Comparison of ENCODE assay signal across 8 cellular contexts in the genomic region with DNA sequence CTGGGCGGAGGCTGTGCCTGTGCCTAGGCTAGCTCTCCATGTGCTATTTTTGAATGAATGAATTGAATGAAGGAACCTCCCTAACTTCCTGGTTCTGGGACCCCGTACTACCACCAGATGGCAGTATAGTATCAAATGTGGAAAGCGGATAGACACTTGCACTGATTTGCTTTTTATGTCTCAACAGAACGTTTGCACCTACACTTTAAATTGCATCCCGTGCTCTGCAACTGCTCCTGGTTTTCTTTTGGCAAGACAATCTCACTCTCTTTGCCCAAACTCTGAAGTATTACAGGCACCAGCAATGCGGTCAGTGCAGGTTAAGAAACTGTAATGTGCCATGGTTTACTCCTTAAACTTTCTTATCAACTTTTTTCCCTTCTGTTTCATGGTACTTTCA. TPM values are rescaled to one million over a fixed set of nuclear protein-coding genes. Genes with fewer than 3 reads are reported as not detected.
DNase-seq lines count a peak whose midpoint lies in the region; ATAC-seq, FAIRE-seq and TF ChIP-seq lines count a peak whose summit lies in the region.

No MANE protein-coding gene starts in this region.

- FAIRE-seq in GM12878 (lab: Jason Lieb, UNC) = peak; percentile 75

- H3K4me1 ChIP-seq in DND-41 (ENCODE audit: insufficient read depth, low read length) (no peaks in the 10 kb centered on the region), Peyer's patch (peaks cover 0 to 6% (median 3%) of the 10 kb centered on the region in 4 donors), GM12878 (ENCODE audit: control insufficient read depth, insufficient read depth, low read length) (no peaks in the 10 kb centered on the region)

- no peaks in the 10 kb centered on the region for H4K20me1 ChIP-seq in DND-41 (ENCODE audit: insufficient read depth, low read length)
- H4K20me1 ChIP-seq in GM12878 (ENCODE audit: control insufficient read depth, insufficient read depth) = no peaks in the 10 kb centered on the region

- intact Hi-C loops in GM12878 (cut with micrococcal nuclease; ENCODE audit: unreplicated experiment) = loop anchor here (2.0 to 10.0 kb wide), 2 partner anchors 1139 to 1245 kb away; no protein-coding TSS in a partner anchor

- no peaks in the 10 kb centered on the region for H3K9me3 Mint-ChIP-seq in immature natural killer cell

- peak; percentile 86 for ATAC-seq in DND-41 (ENCODE audit: insufficient read depth, low read depth)
- ATAC-seq in GM19463 (IDR thresholded peaks at IDR 0.05; ENCODE audit: unreplicated experiment) = peak; percentile 85
- peak; percentile 92 for ATAC-seq in GM12878

- peaks cover 14 to 20% (median 16%) of the 10 kb centered on the region in 3 donors for H3K27me3 Mint-ChIP-seq in immature natural killer cell (ENCODE audit: low read depth in 3 of 3)

- no TSS peak for BruUV-seq in GM12878 (replicated peaks; lab: Mats Ljungman, UMichigan)

- H2AFZ ChIP-seq in DND-41 (ENCODE audit: low read depth, low read length) (0 out of 2 replicates have a peak overlapping the region, but pooled peaks have one; percentile 25), GM12878 (ENCODE audit: control insufficient read depth, low read depth, low read length) (no peak overlapping the region)

- H3K36me3 Mint-ChIP-seq in immature natural killer cell = no peaks in the 10 kb centered on the region

- H3K36me3 ChIP-seq in DND-41 (ENCODE audit: insufficient read depth, low read length) = no peaks in the 10 kb centered on the region
- no peaks in the 10 kb centered on the region for H3K36me3 ChIP-seq in Peyer's patch
- no peaks in the 10 kb centered on the region for H3K36me3 ChIP-seq in GM12878 (ENCODE audit: control insufficient read depth in 2 of 2, insufficient read depth in 2 of 2, low read length in 1 of 2)
- H3K36me3 ChIP-seq in MG63 = no peaks in the 10 kb centered on the region

- TF ChIP-seq CTCF in DND-41 (IDR thresholded peaks at IDR 0.05; ENCODE audit: borderline replicate concordance, extremely low read depth, low read length, poor library complexity, severe bottlenecking) (peak; percentile 96), Peyer's patch (IDR thresholded peaks at IDR 0.05) (peak; percentile 54 to 93 (median 84)), GM12878 (IDR thresholded peaks at IDR 0.05 in 2 of 3, conservative IDR thresholded peaks at IDR 0.05 in 1 of 3; ENCODE audit: control insufficient read depth in 2 of 3, extremely low read depth in 1 of 3, insufficient read depth in 1 of 3, low read depth in 3 of 3, low read length in 3 of 3) (peak; percentile 75 to 85 (median 81))

- peaks cover 4 to 10% of the 10 kb centered on the region in 2 donors for H3K4me1 Mint-ChIP-seq in immature natural killer cell

- SMC1A ChIA-PET in GM12878 (lab: Charles Lee; ENCODE audit: uncharacterized antibody, unreplicated experiment) = interaction anchor here (0.7 to 3.7 kb wide), 19 partner anchors 12 to 1860 kb away, joined by 3 to 33 read pairs (median 3); no protein-coding TSS in a partner anchor

- 9% methylated on average over 6 of the region's 6 CpGs for WGBS in GM12878 (ENCODE audit: insufficient coverage, insufficient replicate concordance, low lambda C conversion rate, missing lambda C conversion rate)

- H3K27ac ChIP-seq in DND-41 (ENCODE audit: low read length) (no peak overlapping the region), Peyer's patch (no peak overlapping the region), GM12878 (ENCODE audit: control insufficient read depth, insufficient read depth) (no peak overlapping the region)

- H3K79me2 ChIP-seq in DND-41 (ENCODE audit: insufficient read depth, low read length) (no peaks in the 10 kb centered on the region), GM12878 (ENCODE audit: control insufficient read depth, insufficient read depth, low read length) (no peaks in the 10 kb centered on the region)

- H3K9ac ChIP-seq in DND-41 (ENCODE audit: low read depth, low read length) = no peak overlapping the region
- no peak overlapping the region for H3K9ac ChIP-seq in GM12878 (ENCODE audit: control insufficient read depth, insufficient read depth, low read length)

- CTCF ChIA-PET in GM12878 (lab: Yijun Ruan, JAX) = interaction anchor here (0.7 to 5.4 kb wide), 25 partner anchors 9 to 1860 kb away, joined by 3 to 59 read pairs (median 4); no protein-coding TSS in a partner anchor

- no peak for TF ChIP-seq EP300 in GM12878 (IDR thresholded peaks at IDR 0.05; ENCODE audit: borderline replicate concordance in 1 of 2, control insufficient read depth in 1 of 2, low read depth in 2 of 2, low read length in 2 of 2)

- in situ Hi-C loops in GM12878 (cut with MboI) = no loop called here

- TF ChIP-seq POLR2A in Peyer's patch (IDR thresholded peaks at IDR 0.05) = no peak
- TF ChIP-seq POLR2A in GM12878 (IDR thresholded peaks at IDR 0.05; ENCODE audit: low read depth, low read length) = no peak

- POLR2A ChIA-PET in GM12878 (lab: Charles Lee) = no interaction called here

- peaks cover 5% of the 10 kb centered on the region for H3K9me3 ChIP-seq in DND-41 (ENCODE audit: insufficient read depth, low read length, severe bottlenecking)
- no peaks in the 10 kb centered on the region for H3K9me3 ChIP-seq in Peyer's patch
- no peaks in the 10 kb centered on the region; the same call in 2 of the 3 replicates for H3K9me3 ChIP-seq in GM12878 (replicated peaks; ENCODE audit: control insufficient read depth, insufficient read depth, low read length)
- no peaks in the 10 kb centered on the region for H3K9me3 ChIP-seq in MG63

- peak; percentile 96 for TF ChIP-seq RAD21 in GM12878 (IDR thresholded peaks at IDR 0.05; ENCODE audit: insufficient read depth, low read depth, low read length)

- H3K27ac Mint-ChIP-seq in immature natural killer cell = no peak overlapping the region

- no peak overlapping the region for H3K4me2 ChIP-seq in DND-41 (ENCODE audit: insufficient read depth, low read length)
- H3K4me2 ChIP-seq in GM12878 (ENCODE audit: control insufficient read depth, insufficient read depth) = no peak overlapping the region

- H3K27me3 ChIP-seq in DND-41 (ENCODE audit: insufficient read depth, low read length, poor library complexity) (no peaks in the 10 kb centered on the region), Peyer's patch (no peaks in the 10 kb centered on the region), GM12878 (replicated peaks in 1 of 2; ENCODE audit: control insufficient read depth in 2 of 2, insufficient read depth in 2 of 2, low read length in 1 of 2) (peaks cover 0 to 5% of the 10 kb centered on the region in 2 experiments; a peak in 3 of 4 replicates), MG63 (no peaks in the 10 kb centered on the region; the same call in 1 of the 2 replicates)

- no peak overlapping the region for H3K4me3 ChIP-seq in DND-41 (ENCODE audit: low read depth in 1 of 2, low read length in 2 of 2)
- H3K4me3 ChIP-seq in Peyer's patch = no peak overlapping the region
- H3K4me3 ChIP-seq in GM12878 = no peak overlapping the region
- no peak overlapping the region for H3K4me3 ChIP-seq in MG63

- RAD21 ChIA-PET in GM12878 (lab: Charles Lee; ENCODE audit: unreplicated experiment) = interaction anchor here (0.7 to 2.1 kb wide), 6 partner anchors 138 to 1245 kb away, joined by 3 to 15 read pairs (median 3); no protein-coding TSS in a partner anchor

- DNase-seq in DND-41 (peak; percentile 50), HUDEP-2 (lab: John Stamatoyannopoulos, UW; ENCODE audit: unreplicated experiment in 76 of 76) (peak in 50 of 76 experiments; percentile 2 to 72 (median 36)), Peyer's patch (peak in 1 of 3 donors; percentile 68), GM12878 (ENCODE audit: low read depth, low spot score) (peak; percentile 20), immature natural killer cell (peak; percentile 47 to 54 (median 51)), MG63 (no peak)
- DNase-seq in stimulated activated CD4-positive, alpha-beta T cell treated with anti-CD3 and anti-CD28 coated beads, Interleukin-2, amount 100 ng/mL, for 48 hours = peak; percentile 25 to 41

- H3K4me3 Mint-ChIP-seq in immature natural killer cell = no peak overlapping the region

RNA-seq across cellular contexts. Expression of a gene that starts 6.5 kb away (rescaled TPM):
- total RNA-seq in Peyer's patch (1 to 10 TPM in 2 of 4 donors, under 1 TPM in 2; 0.70 to 2.2 (median 1.2) TPM), GM12878 (2014; rRNA removed) (0.44 and 0.51 TPM in 2 replicates), GM12878 (2014; rRNA removed; fragmentation: Illumina TruSeq; extraction: Trizol) (0.09 TPM in 2 replicates), GM12878 (2021) (0.37 and 0.72 TPM in 2 replicates)
- not detected in 2 replicates for total RNA-seq in GM12878 (2013; cell fraction: nucleolus; rRNA removed)
- polyA plus RNA-seq in GM12878 (2011; ENCODE audit: low read depth) = not detected
- polyA plus RNA-seq in GM12878 (2011; rRNA removed) (0.43 and 0.53 TPM in 2 replicates), GM12878 (2014; fragmentation: Illumina TruSeq; extraction: Trizol) (0.03 TPM in 1 of 2 replicates, not detected in the other), GM12878 (2014; fragmentation: Nextera tagmentation; extraction: Ambion mirVana) (under 1 TPM in 1 of 2 experiments, not detected in 1; 0.04 TPM), GM12878 (2014; rRNA removed) (0.08 and 0.10 TPM in 2 replicates), GM12878 (2016; fragmentation: Nextera tagmentation; extraction: Ambion mirVana) (not detected), immature natural killer cell (not detected)
- 0.55 and 0.85 TPM in 2 replicates for polyA plus RNA-seq in GM12878 (2011; cell fraction: cytosol; rRNA removed)
- 2.6 and 3.1 TPM in 2 replicates for polyA plus RNA-seq in GM12878 (2011; cell fraction: nucleus; rRNA removed)
- polyA plus RNA-seq in GM12878 (2012) = 0.08 and 0.12 TPM in 2 replicates
- polyA minus RNA-seq in GM12878 (2011; rRNA and poly(A)+ RNA removed) = 1.1 and 2.2 TPM in 2 replicates
- polyA minus RNA-seq in GM12878 (2011; cell fraction: cytosol; rRNA and poly(A)+ RNA removed) = 0.94 and 1.5 TPM in 2 replicates
- polyA minus RNA-seq in GM12878 (2011; cell fraction: nucleus; rRNA and poly(A)+ RNA removed) = 5.0 and 8.9 TPM in 2 replicates
- total RNA-seq in MG63 (2014; rRNA removed; shearing (Covaris generic); ENCODE audit: low replicate concordance) = 0.74 and 3.0 TPM in 2 replicates

RNA-seq across cellular contexts. Expression of a gene that starts 30.4 kb away (rescaled TPM):
- not detected for total RNA-seq in Peyer's patch
- total RNA-seq in GM12878 (2013; cell fraction: nucleolus; rRNA removed) = not detected in 2 replicates
- total RNA-seq in GM12878 (2014; rRNA removed) = not detected in 2 replicates
- total RNA-seq in GM12878 (2014; rRNA removed; fragmentation: Illumina TruSeq; extraction: Trizol) = not detected in 2 replicates
- not detected in 2 replicates for total RNA-seq in GM12878 (2021)
- not detected for polyA plus RNA-seq in GM12878 (2011; ENCODE audit: low read depth)
- not detected in 2 replicates for polyA plus RNA-seq in GM12878 (2011; rRNA removed)
- not detected in 2 replicates for polyA plus RNA-seq in GM12878 (2011; cell fraction: cytosol; rRNA removed)
- polyA plus RNA-seq in GM12878 (2011; cell fraction: nucleus; rRNA removed) = not detected in 2 replicates
- not detected in 2 replicates for polyA plus RNA-seq in GM12878 (2012)
- polyA plus RNA-seq in GM12878 (2014; fragmentation: Illumina TruSeq; extraction: Trizol) = not detected in 2 replicates
- not detected for polyA plus RNA-seq in GM12878 (2014; fragmentation: Nextera tagmentation; extraction: Ambion mirVana)
- not detected in 2 replicates for polyA plus RNA-seq in GM12878 (2014; rRNA removed)
- polyA plus RNA-seq in GM12878 (2016; fragmentation: Nextera tagmentation; extraction: Ambion mirVana) = not detected
- not detected in 2 replicates for polyA minus RNA-seq in GM12878 (2011; rRNA and poly(A)+ RNA removed)
- not detected in 2 replicates for polyA minus RNA-seq in GM12878 (2011; cell fraction: cytosol; rRNA and poly(A)+ RNA removed)
- not detected in 2 replicates for polyA minus RNA-seq in GM12878 (2011; cell fraction: nucleus; rRNA and poly(A)+ RNA removed)
- not detected for polyA plus RNA-seq in immature natural killer cell
- total RNA-seq in MG63 (2014; rRNA removed; shearing (Covaris generic); ENCODE audit: low replicate concordance) = not detected in 2 replicates
